Comparison of ENCODE assay signal across 9 cellular contexts in genomic region chr10:131943021-131943814, GRCh38. TPM values are rescaled to one million over a fixed set of nuclear protein-coding genes. Genes with fewer than 3 reads are reported as not detected.
DNase-seq lines count a peak whose midpoint lies in the region; ATAC-seq and TF ChIP-seq lines count a peak whose summit lies in the region.
"Had no signal": no experiment of that assay in that cellular context is flagged by ENCODE, and none has a peak within 500 bp of the region (broad histone marks: within the 10 kb centered on the region; RNA-seq: fewer than 3 reads in every experiment).

No MANE protein-coding gene starts in this region.

- no peaks in the 10 kb centered on the region for H3K9me3 ChIP-seq in adrenal gland (replicated peaks in 1 of 3)
- no peaks in the 10 kb centered on the region for H3K9me3 ChIP-seq in upper lobe of right lung
- H3K9me3 ChIP-seq in tibial artery = no peaks in the 10 kb centered on the region

- H3K36me3 ChIP-seq in adrenal gland (replicated peaks in 1 of 2) (peaks cover 0 to 54% of the 10 kb centered on the region in 2 donors), upper lobe of right lung (peaks cover 64% of the 10 kb centered on the region), tibial artery (peaks cover 11 to 67% (median 59%) of the 10 kb centered on the region in 3 donors)

- no peak for TF ChIP-seq POLR2A in adrenal gland (IDR thresholded peaks at IDR 0.05)

- no peak overlapping the region for H3K4me3 Mint-ChIP-seq in immature natural killer cell

- peak; percentile 22 for DNase-seq in stimulated activated CD4-positive, alpha-beta T cell treated with anti-CD3 and anti-CD28 coated beads, Interleukin-1b, Interleukin-23, amount 100 ng/mL, for 48 hours
- no peak for DNase-seq in stimulated activated CD4-positive, alpha-beta T cell treated with anti-CD3 and anti-CD28 coated beads, Interleukin-4, amount 100 ng/mL, for 1 hour
- DNase-seq in adrenal gland = peak in 6 of 7 donors; percentile 59 to 78 (median 71)
- peak; percentile 11 to 32 (median 14) for DNase-seq in immature natural killer cell
- DNase-seq in upper lobe of right lung = peak; percentile 51
- no peak for DNase-seq in tibial artery
- DNase-seq: NCI-H187 treated with DMSO at 0.1 percent for 48 hours had no signal

- 68 to 72% (median 70%) methylated on average over 8 to 11 of the region's 11 CpGs for WGBS in adrenal gland, 4 donors

- H3K4me1 Mint-ChIP-seq in immature natural killer cell = peaks cover 10 to 20% of the 10 kb centered on the region in 2 donors

- peaks cover 15 to 35% (median 27%) of the 10 kb centered on the region in 3 donors for H3K36me3 Mint-ChIP-seq in immature natural killer cell

- H3K4me3 ChIP-seq in adrenal gland = no peak overlapping the region
- H3K4me3 ChIP-seq in upper lobe of right lung = no peak overlapping the region
- no peak overlapping the region for H3K4me3 ChIP-seq in tibial artery

- H3K27ac ChIP-seq in adrenal gland = no peak overlapping the region
- no peak overlapping the region for H3K27ac ChIP-seq in upper lobe of right lung
- H3K27ac ChIP-seq in tibial artery = no peak overlapping the region

- TF ChIP-seq CTCF in adrenal gland (IDR thresholded peaks at IDR 0.05) (peak in 5 of 6 experiments; percentile 50 to 69 (median 62)), upper lobe of right lung (IDR thresholded peaks at IDR 0.05) (peak; percentile 30), tibial artery (IDR thresholded peaks at IDR 0.05) (no peak)

- H3K27me3 ChIP-seq in adrenal gland (no peaks in the 10 kb centered on the region), upper lobe of right lung (no peaks in the 10 kb centered on the region), tibial artery (no peaks in the 10 kb centered on the region)

- intact Hi-C loops in adrenal gland (cut with DNase I) (loop anchor here (5.0 to 10.0 kb wide), 2 partner anchors 36 to 58 kb away; no protein-coding TSS in a partner anchor), upper lobe of right lung (cut with DNase I) (no loop called here), tibial artery (cut with DNase I; ENCODE audit: low total_unique reads) (no loop called here)

- no peaks in the 10 kb centered on the region for H3K9me3 Mint-ChIP-seq in immature natural killer cell

- H3K27me3 Mint-ChIP-seq in immature natural killer cell (ENCODE audit: low read depth in 3 of 3) = peaks cover 0 to 4% (median 2%) of the 10 kb centered on the region in 3 donors

- ATAC-seq in upper lobe of right lung = peak; percentile 73
- ATAC-seq in GM19455 (IDR thresholded peaks at IDR 0.05; ENCODE audit: unreplicated experiment) = no peak
- ATAC-seq in GM21717 (IDR thresholded peaks at IDR 0.05; ENCODE audit: unreplicated experiment) = no peak

- H3K4me1 ChIP-seq in adrenal gland (replicated peaks in 1 of 2) = peaks cover 3 to 20% of the 10 kb centered on the region in 2 donors
- H3K4me1 ChIP-seq in upper lobe of right lung = no peaks in the 10 kb centered on the region
- peaks cover 0 to 28% (median 20%) of the 10 kb centered on the region in 4 donors for H3K4me1 ChIP-seq in tibial artery

- H3K27ac Mint-ChIP-seq in immature natural killer cell = peak overlapping the region; percentile 24 to 65 (median 46)

RNA-seq across cellular contexts. Expression of gene BNIP3, which starts 38.5 kb away (rescaled TPM):
- 100 to 1,000 TPM in 4 of 8 donors, 10 to 100 TPM in 4; 34.9 to 132 (median 96.4) TPM for total RNA-seq in adrenal gland
- polyA plus RNA-seq in adrenal gland = 10 to 100 TPM; 14.2 to 57.3 (median 14.7) TPM
- polyA plus RNA-seq in immature natural killer cell = 10 to 100 TPM in 1 of 3 donors, 1 to 10 TPM in 2; 8.7 to 17.8 (median 9.0) TPM
- 38.2 TPM for total RNA-seq in upper lobe of right lung

RNA-seq across cellular contexts. Expression of gene PPP2R2D, which starts 42.4 kb away (rescaled TPM):
- total RNA-seq in adrenal gland = 10 to 100 TPM; 37.8 to 83.2 (median 53.0) TPM
- 10 to 100 TPM; 47.1 to 79.5 (median 63.3) TPM for polyA plus RNA-seq in adrenal gland
- 10 to 100 TPM; 24.7 to 33.4 (median 30.6) TPM for polyA plus RNA-seq in immature natural killer cell
- total RNA-seq in upper lobe of right lung = 28.3 TPM

Comparison
In these comparisons a context has a peak if more than half of its experiments do, and no peak if none do; other contexts are left out.
1. DNase-seq: peak in stimulated activated CD4-positive, alpha-beta T cell treated with anti-CD3 and anti-CD28 coated beads, Interleukin-1b, Interleukin-23, amount 100 ng/mL, for 48 hours (single experiment), adrenal gland (6 of 7), immature natural killer cell (3 of 3) and upper lobe of right lung (single experiment); none in stimulated activated CD4-positive, alpha-beta T cell treated with anti-CD3 and anti-CD28 coated beads, Interleukin-4, amount 100 ng/mL, for 1 hour (single experiment) and tibial artery (0 of 2).
2. CTCF ChIP-seq: peak in adrenal gland (5 of 6) and upper lobe of right lung (single experiment); none in tibial artery (0 of 2).
3. intact Hi-C loops: an anchor here in adrenal gland (5.0 to 10.0 kb wide); none called in upper lobe of right lung and tibial artery.